Comparison of ENCODE assay signal across 25 cellular contexts in the genomic region with DNA sequence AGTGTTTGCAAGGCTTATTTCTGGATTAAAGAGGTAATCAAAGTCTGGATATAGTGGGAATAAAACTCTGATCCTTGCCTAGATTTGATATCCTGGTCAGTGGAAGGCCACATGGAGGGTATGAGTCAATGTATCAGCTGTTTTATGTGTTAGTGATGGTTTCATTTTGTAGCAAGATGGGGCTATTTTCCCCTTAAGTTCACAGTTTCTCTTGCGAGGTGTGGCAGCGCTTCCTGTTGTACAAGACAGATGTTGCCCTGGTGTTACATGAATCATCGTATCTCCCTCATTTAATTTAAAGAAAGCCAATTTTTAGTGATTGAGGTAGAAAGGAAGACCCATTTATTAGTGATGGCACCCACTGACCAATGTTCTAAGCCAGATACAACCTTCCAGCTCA.
"Had no signal": no experiment of that assay in that cellular context is flagged by ENCODE, and none has a peak within 500 bp of the region (broad histone marks: within the 10 kb centered on the region; RNA-seq: fewer than 3 reads in every experiment).

No MANE protein-coding gene starts in this region.

- H3K4me1 ChIP-seq: prostate gland, spleen, stomach, suprapubic skin, tibial nerve had no signal

- FAIRE-seq: frontal cortex had no signal

- H3K4me1 Mint-ChIP-seq: mesothelial cell of epicardium, T-helper 17 cell had no signal

- H3K4me3 ChIP-seq: ovary, prostate gland, spleen, stomach, suprapubic skin, tibial nerve had no signal

- ATAC-seq: activated CD4-positive, CD25-positive, alpha-beta regulatory T cell treated with anti-CD3 and anti-CD28 coated beads, Interleukin-2, amount 50 U/mL, for 24 hours; activated T-cell treated with anti-CD3 and anti-CD28 coated beads, Interleukin-2, amount 50 U/mL, for 4 hours; left ventricle myocardium superior; T-helper 17 cell had no signal

- H3K27me3 Mint-ChIP-seq: activated CD4-positive, alpha-beta memory T cell treated with anti-CD3 and anti-CD28 coated beads, Interleukin-2, amount 10 ng/mL, durations not matched to agents 7 days and 5 days had no signal

- H3K27ac Mint-ChIP-seq: activated CD4-positive, alpha-beta memory T cell treated with anti-CD3 and anti-CD28 coated beads, Interleukin-2, amount 10 ng/mL, durations not matched to agents 7 days and 5 days; activated CD4-positive, alpha-beta T cell treated with anti-CD3 and anti-CD28 coated beads, Interleukin-2, amount 10 ng/mL, durations not matched to agents 24 days and 14 days; activated naive CD4-positive, alpha-beta T cell treated with anti-CD3 and anti-CD28 coated beads for 36 hours; mesothelial cell of epicardium; nephron; T-helper 17 cell had no signal

- H3K9me3 ChIP-seq: neutrophil, ovary, prostate gland, spleen, stomach, suprapubic skin, tibial nerve had no signal

- H3K4me3 Mint-ChIP-seq: activated CD4-positive, alpha-beta memory T cell treated with anti-CD3 and anti-CD28 coated beads, Interleukin-2, amount 10 ng/mL, durations not matched to agents 7 days and 5 days; activated CD4-positive, alpha-beta T cell treated with anti-CD3 and anti-CD28 coated beads, Interleukin-2, amount 10 ng/mL, durations not matched to agents 24 days and 14 days; activated naive CD4-positive, alpha-beta T cell treated with anti-CD3 and anti-CD28 coated beads for 36 hours; activated T-cell treated with anti-CD3 and anti-CD28 coated beads, Interleukin-2, amount 50 U/mL, for 4 hours; mesothelial cell of epicardium; nephron; T-helper 17 cell had no signal

- H3K9me3 Mint-ChIP-seq: activated CD4-positive, alpha-beta memory T cell treated with anti-CD3 and anti-CD28 coated beads, Interleukin-2, amount 10 ng/mL, durations not matched to agents 7 days and 5 days; activated naive CD4-positive, alpha-beta T cell treated with anti-CD3 and anti-CD28 coated beads for 36 hours; activated T-cell treated with anti-CD3 and anti-CD28 coated beads, Interleukin-2, amount 50 U/mL, for 4 hours; nephron had no signal

- H3K27me3 ChIP-seq: neutrophil, ovary, spleen, stomach, suprapubic skin, tibial nerve had no signal

- H3K36me3 ChIP-seq: neutrophil, ovary, prostate gland, spleen, stomach, suprapubic skin, tibial nerve had no signal

- H3K27ac ChIP-seq: neutrophil, ovary, prostate gland, spleen, stomach, suprapubic skin, tibial nerve had no signal

- DNase-seq: activated CD4-positive, alpha-beta memory T cell treated with anti-CD3 and anti-CD28 coated beads, Interleukin-2, amount 10 ng/mL, durations not matched to agents 7 days and 5 days; activated CD8-positive, alpha-beta memory T cell treated with anti-CD3 and anti-CD28 coated beads, Interleukin-2, amount 50 U/mL, for 4 hours; activated effector memory CD4-positive, alpha-beta T cell treated with Interleukin-2 at 50 U/mL for 16 hours; activated naive CD4-positive, alpha-beta T cell treated with anti-CD3 and anti-CD28 coated beads for 36 hours; activated T-cell treated with anti-CD3 and anti-CD28 coated beads, Interleukin-2, amount 50 U/mL, for 4 hours; effector CD4-positive, alpha-beta T cell; erythroblast; hippocampal formation; left ventricle myocardium superior; mammary epithelial cell; ovary; spleen; stimulated activated CD4-positive, alpha-beta T cell treated with anti-CD3 and anti-CD28 coated beads, Interleukin-4, amount 100 ng/mL, for 1 hour; stomach; SW 1271; T-helper 17 cell had no signal

- H3K36me3 Mint-ChIP-seq: mesothelial cell of epicardium had no signal
